Comparison of ENCODE assay signal across 13 cellular contexts in genomic region chr2:223697316-223697875, GRCh38.
"Had no signal": no experiment of that assay in that cellular context is flagged by ENCODE, and none has a peak within 500 bp of the region (broad histone marks: within the 10 kb centered on the region; RNA-seq: fewer than 3 reads in every experiment).

No MANE protein-coding gene starts in this region.

- DNase-seq: activated CD4-positive, alpha-beta memory T cell treated with anti-CD3 and anti-CD28 coated beads, Interleukin-2, amount 10 ng/mL, durations not matched to agents 7 days and 5 days; activated naive CD4-positive, alpha-beta T cell; caudate nucleus; cortex of kidney; effector CD8-positive, alpha-beta T cell; immature natural killer cell; occipital lobe; stimulated activated CD4-positive, alpha-beta T cell treated with anti-CD3 and anti-CD28 coated beads, Interleukin-12 subunit alpha, Interleukin-12 subunit beta, amount 100 ng/mL, for 4 hours; stimulated activated naive CD4-positive, alpha-beta T cell treated with Interleukin-2 at 50 U/mL for 16 hours; T-helper 9 cell had no signal

- H3K4me3 ChIP-seq: prostate gland had no signal

- H3K36me3 ChIP-seq: prostate gland had no signal

- ATAC-seq: sciatic nerve had no signal

- H3K27ac ChIP-seq: prostate gland, VCaP had no signal

- H3K4me1 ChIP-seq: prostate gland had no signal

- H3K9me3 ChIP-seq: prostate gland had no signal
